Comparison of ENCODE assay signal across 8 cellular contexts in genomic region chr7:72924748-72925545, GRCh38. TPM values are rescaled to one million over a fixed set of nuclear protein-coding genes. Genes with fewer than 3 reads are reported as not detected.
A peak's percentile ranks its signal among the peaks of the same experiment; 100 is the strongest.
DNase-seq lines count a peak whose midpoint lies in the region; ATAC-seq and TF ChIP-seq lines count a peak whose summit lies in the region.

POM121 (plus strand) TSS chr7:72925095; CDS start chr7:72925122, 27 bp downstream.

- peak within 1 kb of the TSS; percentile 88 for H3K4me3 ChIP-seq in OCI-LY7 (ENCODE audit: low read depth, low read length, poor library complexity, severe bottlenecking)
- H3K4me3 ChIP-seq in epithelial cell of esophagus (ENCODE audit: low read length): peak within 1 kb of the TSS; percentile 91

- H3K79me2 ChIP-seq in OCI-LY7 (ENCODE audit: insufficient read depth, low read depth, low read length): peaks cover 44% of the 10 kb centered on the region

- H3K27ac ChIP-seq in OCI-LY7 (ENCODE audit: low read depth, low read length, poor library complexity, severe bottlenecking): peak within 1 kb of the TSS; percentile 76

- H3K9me2 ChIP-seq in OCI-LY7 (ENCODE audit: insufficient read depth, low read length): no peaks in the 10 kb centered on the region

- H3K36me3 ChIP-seq in OCI-LY7 (ENCODE audit: insufficient read depth, low read length): peaks cover 58% of the 10 kb centered on the region

- no peaks in the 10 kb centered on the region for H3K9me3 ChIP-seq in OCI-LY7 (ENCODE audit: low read length)

- CTCF ChIA-PET in OCI-LY7 (lab: Charles Lee; ENCODE audit: unreplicated experiment): no interaction called here

- intact Hi-C loops in OCI-LY7 (cut with micrococcal nuclease; ENCODE audit: unreplicated experiment): loop anchor here (2.0 kb wide), 1 partner anchor 96 kb away; the partner anchor contains the start of gene TYW1B

- BruUV-seq in OCI-LY7 (replicated peaks; lab: Mats Ljungman, UMichigan): no TSS peak

- H3K4me2 ChIP-seq in OCI-LY7 (ENCODE audit: low read length): peak within 1 kb of the TSS; percentile 71

- TF ChIP-seq CTCF in OCI-LY7 (conservative IDR thresholded peaks at IDR 0.05; ENCODE audit: low read length) (no peak), epithelial cell of esophagus (IDR thresholded peaks at IDR 0.05; ENCODE audit: insufficient read depth, low read depth, low read length, missing control alignments) (no peak)

- H3K4me1 ChIP-seq in OCI-LY7 (ENCODE audit: insufficient read depth, low read length, poor library complexity, severe bottlenecking): peaks cover 8% of the 10 kb centered on the region

- peaks cover 5% of the 10 kb centered on the region; the same call in 1 of the 2 replicates for H4K20me1 ChIP-seq in OCI-LY7 (ENCODE audit: insufficient read depth, low read length)

- ATAC-seq in GM21390 (IDR thresholded peaks at IDR 0.05; ENCODE audit: unreplicated experiment): peak; percentile 86

- peak; percentile 94 for DNase-seq in D341Med (ENCODE audit: low spot score)
- peak in 72 of 76 experiments; percentile 11 to 80 (median 58) for DNase-seq in HUDEP-2 (lab: John Stamatoyannopoulos, UW; ENCODE audit: unreplicated experiment in 76 of 76)
- DNase-seq in OCI-LY7 (ENCODE audit: low spot score): peak; percentile 90
- DNase-seq in activated T-cell treated with anti-CD3 and anti-CD28 coated beads for 1 hour (ENCODE audit: low read depth): peak; percentile 77
- DNase-seq in epithelial cell of esophagus (ENCODE audit: low read depth): peak; percentile 89
- DNase-seq in mucosa of gallbladder (ENCODE audit: low spot score): peak; percentile 89
- DNase-seq in stimulated activated CD8-positive, alpha-beta memory T cell treated with anti-CD3 and anti-CD28 coated beads, Interleukin-4, amount 100 ng/mL, for 24 hours (ENCODE audit: low read depth): peak; percentile 78

- H2AFZ ChIP-seq in OCI-LY7 (ENCODE audit: low read length): peak within 1 kb of the TSS; percentile 63

- POLR2A ChIA-PET in OCI-LY7 (lab: Charles Lee): no interaction called here

RNA-seq across cellular contexts. Expression of gene POM121, which starts in this region (rescaled TPM):
- 11.5 and 14.8 TPM in 2 replicates for total RNA-seq in OCI-LY7 (2014; rRNA removed; shearing (Covaris generic))
- total RNA-seq in OCI-LY7 (2022): 75.9 and 77.4 TPM in 2 replicates
- total RNA-seq in mucosa of gallbladder: 46.7 TPM

Comparison
In these comparisons a context has a peak if more than half of its experiments do, and no peak if none do; other contexts are left out.
1. Peak in every context shown above with its lines: DNase-seq, ATAC-seq, H3K4me3 ChIP-seq and H3K27ac ChIP-seq.